ENCODE assay signal across 7 cellular contexts in the genomic region with DNA sequence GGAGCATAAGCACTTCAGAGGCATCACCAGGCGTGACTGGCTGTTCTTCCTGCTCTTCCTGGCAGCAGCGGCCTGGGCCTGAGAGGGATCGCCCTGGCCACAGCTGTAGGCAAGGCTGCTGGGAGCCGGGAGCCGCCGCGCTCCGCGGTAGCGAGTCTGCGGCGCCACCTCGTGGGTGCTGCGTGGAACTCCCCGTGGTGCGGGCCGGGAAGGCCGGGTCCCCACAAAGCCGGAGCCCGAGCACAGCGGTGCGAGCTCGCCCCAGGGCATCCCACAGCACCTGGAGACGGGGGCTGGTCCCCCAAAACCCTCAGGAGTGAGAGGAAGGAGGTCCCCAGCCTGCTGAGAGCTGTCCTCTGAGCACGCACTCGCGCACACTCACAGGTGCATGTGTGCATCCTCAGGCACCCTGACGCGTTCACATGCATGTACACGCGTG.
DNase-seq lines count a peak whose midpoint lies in the region; ATAC-seq and TF ChIP-seq lines count a peak whose summit lies in the region.
"Not testable (repeated sequence)": the region's sequence is repeated elsewhere in the genome, so short reads cannot be mapped to it uniquely, and the experiment has no call there.

No MANE protein-coding gene starts in this region.

- H3K36me3 Mint-ChIP-seq in chondrocyte (ENCODE audit: low read depth): not testable (repeated sequence)

- H3K27ac Mint-ChIP-seq in chondrocyte (ENCODE audit: unreplicated experiment): not testable (repeated sequence)

- H3K4me1 Mint-ChIP-seq in chondrocyte (ENCODE audit: low read depth): not testable (repeated sequence)

- H3K27me3 Mint-ChIP-seq in chondrocyte (ENCODE audit: low read depth): not testable (repeated sequence)

- not testable (repeated sequence) for H3K4me3 ChIP-seq in MG63; cardiac muscle cell; lung; skeletal muscle cell (ENCODE audit: low read depth, low read length)

- 27 to 36% methylated on average over 31 of the region's 31 CpGs for WGBS in lung, 2 donors

- ATAC-seq in lung (ENCODE audit: insufficient read depth, low FRiP score): not testable (repeated sequence)

- not testable (repeated sequence) for H3K4me3 Mint-ChIP-seq in chondrocyte (ENCODE audit: unreplicated experiment)

- not testable (repeated sequence) for H3K27ac ChIP-seq in cardiac muscle cell; lung (ENCODE audit: low read depth in 1 of 2, low read length in 1 of 2)

- H3K36me3 ChIP-seq in MG63; cardiac muscle cell; lung (ENCODE audit: control insufficient read depth in 2 of 2, insufficient read depth in 2 of 2, low read length in 2 of 2): not testable (repeated sequence)

- TF ChIP-seq CTCF in chondrocyte (IDR thresholded peaks at IDR 0.05): peak; percentile 40
- TF ChIP-seq CTCF in cardiac muscle cell (IDR thresholded peaks at IDR 0.05; ENCODE audit: low read depth, low read length): peak; percentile 26
- not testable (repeated sequence) for TF ChIP-seq CTCF in lung (IDR thresholded peaks at IDR 0.05; ENCODE audit: control extremely low read depth, extremely low read depth)

- H3K4me1 ChIP-seq in cardiac muscle cell (ENCODE audit: low read depth); lung (ENCODE audit: control insufficient read depth in 2 of 2, insufficient read depth in 2 of 2, low read length in 2 of 2): not testable (repeated sequence)

- not testable (repeated sequence) for H3K9me3 ChIP-seq in MG63; cardiac muscle cell (ENCODE audit: low read depth); lung (ENCODE audit: control insufficient read depth in 2 of 2, insufficient read depth in 1 of 2, low read length in 1 of 2)

- H3K9me3 Mint-ChIP-seq in chondrocyte (ENCODE audit: low read depth): not testable (repeated sequence)

- H3K27me3 ChIP-seq in MG63; cardiac muscle cell; lung (ENCODE audit: control insufficient read depth, insufficient read depth): not testable (repeated sequence)

- peak; percentile 75 for DNase-seq in ELF-1 (ENCODE audit: low read depth, low spot score)
- DNase-seq in MG63: peak; percentile 80
- peak; percentile 35 for DNase-seq in SK-N-DZ (ENCODE audit: low spot score)
- DNase-seq in chondrocyte (ENCODE audit: low spot score): peak; percentile 75
- DNase-seq in cardiac muscle cell (ENCODE audit: low read depth in 1 of 2, low spot score in 1 of 2): peak; percentile 35 to 54
- peak; percentile 52 for DNase-seq in lung (ENCODE audit: low spot score)
- peak; percentile 2 for DNase-seq in skeletal muscle cell (ENCODE audit: low read depth)

Comparison
In these comparisons a context has a peak if more than half of its experiments do, and no peak if none do; other contexts are left out.
1. DNase-seq: peak in every context shown above with its lines; median percentile 80 in MG63; 75 in ELF-1; 75 in chondrocyte; 52 in lung; 44 in cardiac muscle cell; 35 in SK-N-DZ; 2 in skeletal muscle cell.